Comparison of ENCODE assay signal across 33 cellular contexts in the genomic region with DNA sequence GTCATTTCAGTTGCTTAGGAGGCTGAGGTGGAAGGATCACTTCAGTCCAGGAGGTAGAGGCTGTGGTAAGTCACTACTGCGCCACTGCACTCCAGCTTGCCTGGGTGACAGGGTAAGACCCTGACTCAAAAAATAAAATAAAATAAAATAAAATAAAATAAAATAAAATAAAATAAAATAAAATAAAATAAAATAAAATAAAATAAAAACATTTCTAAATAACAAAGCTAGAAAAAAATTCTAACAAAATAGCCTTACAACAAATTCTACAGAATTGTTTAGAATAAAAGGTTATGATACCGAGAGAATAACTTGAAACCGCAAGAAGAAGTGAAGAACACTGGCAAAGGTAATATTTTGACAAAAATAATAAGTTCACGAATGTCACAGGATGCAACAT.
"Had no signal": no experiment of that assay in that cellular context is flagged by ENCODE, and none has a peak within 500 bp of the region (broad histone marks: within the 10 kb centered on the region; RNA-seq: fewer than 3 reads in every experiment).

No MANE protein-coding gene starts in this region.

- DNase-seq: Karpas-422, Kasumi-1, MG63, MM.1S, MV-4-11, NCI-H1048, NCI-H1092, NCI-H1092 treated with DMSO at 0.1 percent for 48 hours, NCI-H1105, NCI-H1105 treated with DMSO at 0.1 percent for 48 hours, NCI-H1417, NCI-H1417 treated with DMSO at 0.1 percent for 48 hours, NCI-H1436, NCI-H1436 treated with DMSO at 0.1 percent for 48 hours, NCI-H146, NCI-H1694, NCI-H1694 treated with DMSO at 0.1 percent for 48 hours, NCI-H187, NCI-H187 treated with DMSO at 0.1 percent for 48 hours, NCI-H1930, NCI-H2029, NCI-H2029 treated with DMSO at 0.1 percent for 48 hours, NCI-H2081, NCI-H2081 treated with DMSO at 0.1 percent for 48 hours, NCI-H2107, NCI-H2171, NCI-H2171 treated with DMSO at 0.1 percent for 48 hours, NCI-H2227 treated with DMSO at 0.1 percent for 48 hours, NCI-H226, NCI-H345, NCI-H446, NCI-H446 treated with DMSO at 0.1 percent for 48 hours, NCI-H510A had no signal
